ENCODE assay signal across 2 cellular contexts in the genomic region with DNA sequence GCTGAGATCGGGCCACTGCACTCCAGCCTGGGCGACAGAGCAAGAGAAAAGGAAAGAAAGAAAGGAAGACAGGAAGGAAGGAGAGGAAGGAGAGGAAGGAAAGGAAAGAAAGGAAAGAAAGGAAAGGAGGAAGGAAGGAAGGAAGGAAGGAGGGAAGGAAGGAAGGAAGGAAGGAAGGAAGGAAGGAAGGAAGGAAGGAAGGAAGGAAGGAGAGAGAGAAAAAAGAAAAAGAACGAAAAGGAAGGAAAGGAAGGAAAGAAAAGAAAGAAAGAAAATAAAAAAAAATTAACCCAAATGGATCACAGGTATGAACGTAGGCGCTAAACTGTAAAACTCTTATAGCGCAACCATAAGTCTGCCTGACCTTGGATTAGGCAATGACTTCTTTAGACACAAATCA.
TF ChIP-seq lines count a peak whose summit lies in the region.

No MANE protein-coding gene starts in this region.

TF ChIP-seq in HEK293, 187 proteins besides CTCF, POLR2A, EP300 and RAD21:
- TF ChIP-seq ZNF366 (tag by site-specific recombination; conservative IDR thresholded peaks at IDR 0.05) = peak; percentile 97

TF ChIP-seq in K562, 482 proteins besides CTCF, POLR2A, EP300 and RAD21:
- TF ChIP-seq, protein P1, sequence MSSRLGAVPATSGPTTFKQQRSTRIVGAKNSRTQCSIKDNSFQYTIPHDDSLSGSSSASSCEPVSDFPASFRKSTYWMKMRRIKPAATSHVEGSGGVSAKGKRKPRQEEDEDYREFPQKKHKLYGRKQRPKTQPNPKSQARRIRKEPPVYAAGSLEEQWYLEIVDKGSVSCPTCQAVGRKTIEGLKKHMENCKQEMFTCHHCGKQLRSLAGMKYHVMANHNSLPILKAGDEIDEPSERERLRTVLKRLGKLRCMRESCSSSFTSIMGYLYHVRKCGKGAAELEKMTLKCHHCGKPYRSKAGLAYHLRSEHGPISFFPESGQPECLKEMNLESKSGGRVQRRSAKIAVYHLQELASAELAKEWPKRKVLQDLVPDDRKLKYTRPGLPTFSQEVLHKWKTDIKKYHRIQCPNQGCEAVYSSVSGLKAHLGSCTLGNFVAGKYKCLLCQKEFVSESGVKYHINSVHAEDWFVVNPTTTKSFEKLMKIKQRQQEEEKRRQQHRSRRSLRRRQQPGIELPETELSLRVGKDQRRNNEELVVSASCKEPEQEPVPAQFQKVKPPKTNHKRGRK (tag; IDR thresholded peaks at IDR 0.05) = peak; percentile 46; the same call in 1 of the 2 replicates
- TF ChIP-seq, protein P2, sequence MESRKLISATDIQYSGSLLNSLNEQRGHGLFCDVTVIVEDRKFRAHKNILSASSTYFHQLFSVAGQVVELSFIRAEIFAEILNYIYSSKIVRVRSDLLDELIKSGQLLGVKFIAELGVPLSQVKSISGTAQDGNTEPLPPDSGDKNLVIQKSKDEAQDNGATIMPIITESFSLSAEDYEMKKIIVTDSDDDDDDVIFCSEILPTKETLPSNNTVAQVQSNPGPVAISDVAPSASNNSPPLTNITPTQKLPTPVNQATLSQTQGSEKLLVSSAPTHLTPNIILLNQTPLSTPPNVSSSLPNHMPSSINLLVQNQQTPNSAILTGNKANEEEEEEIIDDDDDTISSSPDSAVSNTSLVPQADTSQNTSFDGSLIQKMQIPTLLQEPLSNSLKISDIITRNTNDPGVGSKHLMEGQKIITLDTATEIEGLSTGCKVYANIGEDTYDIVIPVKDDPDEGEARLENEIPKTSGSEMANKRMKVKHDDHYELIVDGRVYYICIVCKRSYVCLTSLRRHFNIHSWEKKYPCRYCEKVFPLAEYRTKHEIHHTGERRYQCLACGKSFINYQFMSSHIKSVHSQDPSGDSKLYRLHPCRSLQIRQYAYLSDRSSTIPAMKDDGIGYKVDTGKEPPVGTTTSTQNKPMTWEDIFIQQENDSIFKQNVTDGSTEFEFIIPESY (CRISPR knock-in tag; IDR thresholded peaks at IDR 0.05) = 0 out of 2 replicates have a peak, but pooled peaks have one; percentile 22
